ENCODE assay signal across 1 cellular context in genomic region chr14:54424479-54424901, GRCh38.
TF ChIP-seq lines count a peak whose summit lies in the region.

No MANE protein-coding gene starts in this region.

TF ChIP-seq in HepG2, 621 proteins besides CTCF, POLR2A, EP300 and RAD21 (continued from another document and continues in another):
- TF ChIP-seq DZIP1 (CRISPR knock-in tag; IDR thresholded peaks at IDR 0.05) = no peak
- TF ChIP-seq, protein P1, sequence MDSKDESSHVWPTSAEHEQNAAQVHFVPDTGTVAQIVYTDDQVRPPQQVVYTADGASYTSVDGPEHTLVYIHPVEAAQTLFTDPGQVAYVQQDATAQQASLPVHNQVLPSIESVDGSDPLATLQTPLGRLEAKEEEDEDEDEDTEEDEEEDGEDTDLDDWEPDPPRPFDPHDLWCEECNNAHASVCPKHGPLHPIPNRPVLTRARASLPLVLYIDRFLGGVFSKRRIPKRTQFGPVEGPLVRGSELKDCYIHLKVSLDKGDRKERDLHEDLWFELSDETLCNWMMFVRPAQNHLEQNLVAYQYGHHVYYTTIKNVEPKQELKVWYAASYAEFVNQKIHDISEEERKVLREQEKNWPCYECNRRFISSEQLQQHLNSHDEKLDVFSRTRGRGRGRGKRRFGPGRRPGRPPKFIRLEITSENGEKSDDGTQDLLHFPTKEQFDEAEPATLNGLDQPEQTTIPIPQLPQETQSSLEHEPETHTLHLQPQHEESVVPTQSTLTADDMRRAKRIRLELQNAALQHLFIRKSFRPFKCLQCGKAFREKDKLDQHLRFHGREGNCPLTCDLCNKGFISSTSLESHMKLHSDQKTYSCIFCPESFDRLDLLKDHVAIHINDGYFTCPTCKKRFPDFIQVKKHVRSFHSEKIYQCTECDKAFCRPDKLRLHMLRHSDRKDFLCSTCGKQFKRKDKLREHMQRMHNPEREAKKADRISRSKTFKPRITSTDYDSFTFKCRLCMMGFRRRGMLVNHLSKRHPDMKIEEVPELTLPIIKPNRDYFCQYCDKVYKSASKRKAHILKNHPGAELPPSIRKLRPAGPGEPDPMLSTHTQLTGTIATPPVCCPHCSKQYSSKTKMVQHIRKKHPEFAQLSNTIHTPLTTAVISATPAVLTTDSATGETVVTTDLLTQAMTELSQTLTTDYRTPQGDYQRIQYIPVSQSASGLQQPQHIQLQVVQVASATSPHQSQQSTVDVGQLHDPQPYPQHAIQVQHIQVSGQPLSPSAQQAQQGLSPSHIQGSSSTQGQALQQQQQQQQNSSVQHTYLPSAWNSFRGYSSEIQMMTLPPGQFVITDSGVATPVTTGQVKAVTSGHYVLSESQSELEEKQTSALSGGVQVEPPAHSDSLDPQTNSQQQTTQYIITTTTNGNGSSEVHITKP (CRISPR knock-in tag; IDR thresholded peaks at IDR 0.05; ENCODE audit: low read depth) = no peak
- TF ChIP-seq ZNF766 (CRISPR knock-in tag; IDR thresholded peaks at IDR 0.05; ENCODE audit: borderline replicate concordance) = no peak
- TF ChIP-seq, protein P2, sequence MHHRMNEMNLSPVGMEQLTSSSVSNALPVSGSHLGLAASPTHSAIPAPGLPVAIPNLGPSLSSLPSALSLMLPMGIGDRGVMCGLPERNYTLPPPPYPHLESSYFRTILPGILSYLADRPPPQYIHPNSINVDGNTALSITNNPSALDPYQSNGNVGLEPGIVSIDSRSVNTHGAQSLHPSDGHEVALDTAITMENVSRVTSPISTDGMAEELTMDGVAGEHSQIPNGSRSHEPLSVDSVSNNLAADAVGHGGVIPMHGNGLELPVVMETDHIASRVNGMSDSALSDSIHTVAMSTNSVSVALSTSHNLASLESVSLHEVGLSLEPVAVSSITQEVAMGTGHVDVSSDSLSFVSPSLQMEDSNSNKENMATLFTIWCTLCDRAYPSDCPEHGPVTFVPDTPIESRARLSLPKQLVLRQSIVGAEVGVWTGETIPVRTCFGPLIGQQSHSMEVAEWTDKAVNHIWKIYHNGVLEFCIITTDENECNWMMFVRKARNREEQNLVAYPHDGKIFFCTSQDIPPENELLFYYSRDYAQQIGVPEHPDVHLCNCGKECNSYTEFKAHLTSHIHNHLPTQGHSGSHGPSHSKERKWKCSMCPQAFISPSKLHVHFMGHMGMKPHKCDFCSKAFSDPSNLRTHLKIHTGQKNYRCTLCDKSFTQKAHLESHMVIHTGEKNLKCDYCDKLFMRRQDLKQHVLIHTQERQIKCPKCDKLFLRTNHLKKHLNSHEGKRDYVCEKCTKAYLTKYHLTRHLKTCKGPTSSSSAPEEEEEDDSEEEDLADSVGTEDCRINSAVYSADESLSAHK (CRISPR knock-in tag; IDR thresholded peaks at IDR 0.05; ENCODE audit: borderline replicate concordance) = no peak
- peak; percentile 64; the same call in 1 of the 2 replicates for TF ChIP-seq HDAC2 (CRISPR knock-in tag; IDR thresholded peaks at IDR 0.05)
- TF ChIP-seq ARID4A (CRISPR knock-in tag; IDR thresholded peaks at IDR 0.05; ENCODE audit: borderline replicate concordance) = peak; percentile 41; the same call in 1 of the 2 replicates
- 0 out of 2 replicates have a peak, but pooled peaks have one; percentile 31 for TF ChIP-seq KAT2B (IDR thresholded peaks at IDR 0.05; ENCODE audit: borderline replicate concordance, low read depth, low read length)
- TF ChIP-seq EEA1 (CRISPR knock-in tag; IDR thresholded peaks at IDR 0.05; ENCODE audit: borderline replicate concordance) = no peak
- TF ChIP-seq KDM4B (CRISPR knock-in tag; IDR thresholded peaks at IDR 0.05) = no peak
- TF ChIP-seq RERE (CRISPR knock-in tag; IDR thresholded peaks at IDR 0.05; ENCODE audit: low read depth) = peak; percentile 74
- TF ChIP-seq KLF16 (CRISPR knock-in tag; IDR thresholded peaks at IDR 0.05) = no peak; a peak in 1 of 4 replicates
- no peak for TF ChIP-seq CAMTA2 (CRISPR knock-in tag; IDR thresholded peaks at IDR 0.05; ENCODE audit: borderline replicate concordance)
- no peak for TF ChIP-seq DRAP1 (CRISPR knock-in tag; IDR thresholded peaks at IDR 0.05)
- no peak; the same call in 1 of the 2 replicates for TF ChIP-seq NR2F6 (IDR thresholded peaks at IDR 0.05)
- TF ChIP-seq NR2F6 (CRISPR knock-in tag; IDR thresholded peaks at IDR 0.05) = no peak
- peak; percentile 23; the same call in 1 of the 2 replicates for TF ChIP-seq SIX1 (CRISPR knock-in tag; IDR thresholded peaks at IDR 0.05; ENCODE audit: borderline replicate concordance)
- TF ChIP-seq, protein P3, sequence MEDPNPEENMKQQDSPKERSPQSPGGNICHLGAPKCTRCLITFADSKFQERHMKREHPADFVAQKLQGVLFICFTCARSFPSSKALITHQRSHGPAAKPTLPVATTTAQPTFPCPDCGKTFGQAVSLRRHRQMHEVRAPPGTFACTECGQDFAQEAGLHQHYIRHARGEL (CRISPR knock-in tag; IDR thresholded peaks at IDR 0.05) = no peak
- TF ChIP-seq ZNF777 (CRISPR knock-in tag; IDR thresholded peaks at IDR 0.05) = no peak
- TF ChIP-seq ATAD3A (CRISPR knock-in tag; IDR thresholded peaks at IDR 0.05) = no peak
- TF ChIP-seq TFDP2 (CRISPR knock-in tag; IDR thresholded peaks at IDR 0.05) = no peak
- TF ChIP-seq MXI1 (IDR thresholded peaks at IDR 0.05; ENCODE audit: borderline replicate concordance, low read depth, low read length) = peak; percentile 84; the same call in 1 of the 3 replicates
- no peak for TF ChIP-seq ZNF367 (CRISPR knock-in tag; IDR thresholded peaks at IDR 0.05; ENCODE audit: borderline replicate concordance)
- no peak for TF ChIP-seq MAF1 (CRISPR knock-in tag; IDR thresholded peaks at IDR 0.05; ENCODE audit: borderline replicate concordance)
- TF ChIP-seq MAX (IDR thresholded peaks at IDR 0.05) = no peak
- TF ChIP-seq, protein P4, sequence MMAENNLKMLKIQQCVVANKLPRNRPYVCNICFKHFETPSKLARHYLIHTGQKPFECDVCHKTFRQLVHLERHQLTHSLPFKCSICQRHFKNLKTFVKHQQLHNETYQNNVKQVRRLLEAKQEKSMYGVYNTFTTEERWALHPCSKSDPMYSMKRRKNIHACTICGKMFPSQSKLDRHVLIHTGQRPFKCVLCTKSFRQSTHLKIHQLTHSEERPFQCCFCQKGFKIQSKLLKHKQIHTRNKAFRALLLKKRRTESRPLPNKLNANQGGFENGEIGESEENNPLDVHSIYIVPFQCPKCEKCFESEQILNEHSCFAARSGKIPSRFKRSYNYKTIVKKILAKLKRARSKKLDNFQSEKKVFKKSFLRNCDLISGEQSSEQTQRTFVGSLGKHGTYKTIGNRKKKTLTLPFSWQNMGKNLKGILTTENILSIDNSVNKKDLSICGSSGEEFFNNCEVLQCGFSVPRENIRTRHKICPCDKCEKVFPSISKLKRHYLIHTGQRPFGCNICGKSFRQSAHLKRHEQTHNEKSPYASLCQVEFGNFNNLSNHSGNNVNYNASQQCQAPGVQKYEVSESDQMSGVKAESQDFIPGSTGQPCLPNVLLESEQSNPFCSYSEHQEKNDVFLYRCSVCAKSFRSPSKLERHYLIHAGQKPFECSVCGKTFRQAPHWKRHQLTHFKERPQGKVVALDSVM (CRISPR knock-in tag; IDR thresholded peaks at IDR 0.05) = 0 out of 2 replicates have a peak, but pooled peaks have one; percentile 21
- TF ChIP-seq, protein P5, sequence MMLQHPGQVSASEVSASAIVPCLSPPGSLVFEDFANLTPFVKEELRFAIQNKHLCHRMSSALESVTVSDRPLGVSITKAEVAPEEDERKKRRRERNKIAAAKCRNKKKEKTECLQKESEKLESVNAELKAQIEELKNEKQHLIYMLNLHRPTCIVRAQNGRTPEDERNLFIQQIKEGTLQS (CRISPR knock-in tag; IDR thresholded peaks at IDR 0.05) = no peak
- TF ChIP-seq, protein P6, sequence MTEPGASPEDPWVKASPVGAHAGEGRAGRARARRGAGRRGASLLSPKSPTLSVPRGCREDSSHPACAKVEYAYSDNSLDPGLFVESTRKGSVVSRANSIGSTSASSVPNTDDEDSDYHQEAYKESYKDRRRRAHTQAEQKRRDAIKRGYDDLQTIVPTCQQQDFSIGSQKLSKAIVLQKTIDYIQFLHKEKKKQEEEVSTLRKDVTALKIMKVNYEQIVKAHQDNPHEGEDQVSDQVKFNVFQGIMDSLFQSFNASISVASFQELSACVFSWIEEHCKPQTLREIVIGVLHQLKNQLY (CRISPR knock-in tag; IDR thresholded peaks at IDR 0.05) = 0 out of 2 replicates have a peak, but pooled peaks have one; percentile 68
